Comparison of ENCODE assay signal across 9 cellular contexts in the genomic region with DNA sequence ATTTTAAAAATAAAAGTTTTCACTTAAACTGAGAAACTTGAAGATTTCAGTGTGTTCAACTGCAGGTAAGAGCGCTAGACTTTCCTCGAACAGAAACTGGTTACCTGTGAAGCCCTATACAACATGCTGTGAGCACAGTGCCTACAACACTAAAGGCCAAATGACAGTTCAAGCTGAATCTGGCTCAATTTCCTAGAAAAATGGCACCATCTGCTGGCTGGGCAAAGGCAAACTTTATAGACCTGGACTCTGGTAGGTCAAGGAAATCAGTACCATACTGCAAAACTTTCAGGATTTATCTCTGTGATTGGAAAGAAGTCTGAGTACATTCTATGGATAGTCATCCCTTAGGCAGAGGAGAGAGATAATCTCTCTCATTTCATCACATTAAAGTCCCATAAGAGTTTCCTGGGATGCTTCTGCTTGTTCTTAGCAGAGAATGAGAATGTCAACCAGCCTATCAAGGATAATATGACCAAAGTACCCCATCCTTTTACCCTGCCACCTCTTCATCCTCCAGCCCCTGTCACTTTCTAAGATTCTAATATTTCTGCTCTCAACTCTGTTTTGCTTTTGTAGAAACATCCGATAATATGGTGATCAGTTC.
DNase-seq lines count a peak whose midpoint lies in the region; ATAC-seq and TF ChIP-seq lines count a peak whose summit lies in the region.
"Had no signal": no experiment of that assay in that cellular context is flagged by ENCODE, and none has a peak within 500 bp of the region (broad histone marks: within the 10 kb centered on the region; RNA-seq: fewer than 3 reads in every experiment).

No MANE protein-coding gene starts in this region.

- H3K4me3 Mint-ChIP-seq in stimulated activated memory B cell treated with anti-CD40 and anti-IgM and Interleukin-4, amounts not matched to agents 10 μg/mL and 1 μg/mL and 100 μg/mL, for 72 hours, result no peak overlapping the region

- peaks cover 6% of the 10 kb centered on the region for H3K27me3 ChIP-seq in effector memory CD4-positive, alpha-beta T cell (replicated peaks; ENCODE audit: control insufficient read depth, insufficient read depth, low read length, poor library complexity, severe bottlenecking)
- H3K27me3 ChIP-seq: BLaER1 treated with 17β-estradiol and CSF1 and Interleukin-3, amounts not matched to agents 10 nM and 100 nM had no signal

- H3K4me3 ChIP-seq in fibroblast of mammary gland (ENCODE audit: control insufficient read depth, low read depth, low read length), result no peak overlapping the region
- no peak overlapping the region for H3K4me3 ChIP-seq in effector memory CD4-positive, alpha-beta T cell (ENCODE audit: insufficient read depth, low read depth, low read length, poor library complexity, severe bottlenecking)
- H3K4me3 ChIP-seq: BLaER1 treated with 17β-estradiol and CSF1 and Interleukin-3, amounts not matched to agents 10 nM and 100 nM had no signal

- peaks cover 8% of the 10 kb centered on the region for H3K27me3 Mint-ChIP-seq in stimulated activated memory B cell treated with anti-CD40 and anti-IgM and Interleukin-4, amounts not matched to agents 10 μg/mL and 1 μg/mL and 100 μg/mL, for 72 hours

- peak; percentile 62 for TF ChIP-seq RAD21 in Ishikawa (IDR thresholded peaks at IDR 0.05; ENCODE audit: low read depth)

- no peaks in the 10 kb centered on the region for H3K9me3 Mint-ChIP-seq in stimulated activated memory B cell treated with anti-CD40 and anti-IgM and Interleukin-4, amounts not matched to agents 10 μg/mL and 1 μg/mL and 100 μg/mL, for 72 hours

- no peaks in the 10 kb centered on the region for H3K36me3 ChIP-seq in effector memory CD4-positive, alpha-beta T cell (ENCODE audit: control insufficient read depth, insufficient read depth, low read length)
- H3K36me3 ChIP-seq: BLaER1 treated with 17β-estradiol and CSF1 and Interleukin-3, amounts not matched to agents 10 nM and 100 nM had no signal

- peak; percentile 36 for DNase-seq in NCI-H1436 (lab: John Stamatoyannopoulos, UW)
- no peak for DNase-seq in NCI-H1436 treated with DMSO at 0.1 percent for 48 hours (lab: John Stamatoyannopoulos, UW)
- DNase-seq in RPMI8226, result peak; percentile 40
- DNase-seq in fibroblast of mammary gland (ENCODE audit: low read depth), result peak; percentile 71
- peak; percentile 75 for DNase-seq in putamen (ENCODE audit: low spot score)
- no peak for DNase-seq in effector memory CD4-positive, alpha-beta T cell

- ATAC-seq in stimulated activated memory B cell treated with anti-CD40 and anti-IgM and Interleukin-4, amounts not matched to agents 10 μg/mL and 1 μg/mL and 100 μg/mL, for 72 hours, result no peak

- peak; percentile 78 for TF ChIP-seq CTCF in fibroblast of mammary gland (conservative IDR thresholded peaks at IDR 0.05; ENCODE audit: control insufficient read depth, insufficient read depth, low read depth, low read length)

- H3K4me1 ChIP-seq in effector memory CD4-positive, alpha-beta T cell (ENCODE audit: control insufficient read depth, insufficient read depth, low read length, poor library complexity, severe bottlenecking), result no peaks in the 10 kb centered on the region

- no peak for TF ChIP-seq EP300 in Ishikawa (IDR thresholded peaks at IDR 0.05; ENCODE audit: borderline replicate concordance)

- H3K36me3 Mint-ChIP-seq in stimulated activated memory B cell treated with anti-CD40 and anti-IgM and Interleukin-4, amounts not matched to agents 10 μg/mL and 1 μg/mL and 100 μg/mL, for 72 hours, result no peaks in the 10 kb centered on the region

- H3K27ac Mint-ChIP-seq in stimulated activated memory B cell treated with anti-CD40 and anti-IgM and Interleukin-4, amounts not matched to agents 10 μg/mL and 1 μg/mL and 100 μg/mL, for 72 hours, result no peak overlapping the region

- H3K27ac ChIP-seq in effector memory CD4-positive, alpha-beta T cell (ENCODE audit: insufficient read depth, low read length, poor library complexity, severe bottlenecking), result no peak overlapping the region
- H3K27ac ChIP-seq: BLaER1 treated with 17β-estradiol and CSF1 and Interleukin-3, amounts not matched to agents 10 nM and 100 nM had no signal

- no peaks in the 10 kb centered on the region for H3K9me3 ChIP-seq in effector memory CD4-positive, alpha-beta T cell (ENCODE audit: control insufficient read depth, low read length)

- H3K4me1 Mint-ChIP-seq in stimulated activated memory B cell treated with anti-CD40 and anti-IgM and Interleukin-4, amounts not matched to agents 10 μg/mL and 1 μg/mL and 100 μg/mL, for 72 hours, result no peaks in the 10 kb centered on the region

TF ChIP-seq in Ishikawa, 13 proteins besides CTCF, POLR2A, EP300 and RAD21:
- TF ChIP-seq, protein P1, sequence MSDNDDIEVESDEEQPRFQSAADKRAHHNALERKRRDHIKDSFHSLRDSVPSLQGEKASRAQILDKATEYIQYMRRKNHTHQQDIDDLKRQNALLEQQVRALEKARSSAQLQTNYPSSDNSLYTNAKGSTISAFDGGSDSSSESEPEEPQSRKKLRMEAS (IDR thresholded peaks at IDR 0.05), result no peak
- no peak for TF ChIP-seq ZBTB7A (IDR thresholded peaks at IDR 0.05; ENCODE audit: low read depth)
- no peak for TF ChIP-seq FOXM1 (IDR thresholded peaks at IDR 0.05; ENCODE audit: borderline replicate concordance, low read depth)
- TF ChIP-seq TAF1 (IDR thresholded peaks at IDR 0.05; ENCODE audit: low read depth), result no peak
- no peak for TF ChIP-seq CEBPB (IDR thresholded peaks at IDR 0.05)
- TF ChIP-seq, protein P2, sequence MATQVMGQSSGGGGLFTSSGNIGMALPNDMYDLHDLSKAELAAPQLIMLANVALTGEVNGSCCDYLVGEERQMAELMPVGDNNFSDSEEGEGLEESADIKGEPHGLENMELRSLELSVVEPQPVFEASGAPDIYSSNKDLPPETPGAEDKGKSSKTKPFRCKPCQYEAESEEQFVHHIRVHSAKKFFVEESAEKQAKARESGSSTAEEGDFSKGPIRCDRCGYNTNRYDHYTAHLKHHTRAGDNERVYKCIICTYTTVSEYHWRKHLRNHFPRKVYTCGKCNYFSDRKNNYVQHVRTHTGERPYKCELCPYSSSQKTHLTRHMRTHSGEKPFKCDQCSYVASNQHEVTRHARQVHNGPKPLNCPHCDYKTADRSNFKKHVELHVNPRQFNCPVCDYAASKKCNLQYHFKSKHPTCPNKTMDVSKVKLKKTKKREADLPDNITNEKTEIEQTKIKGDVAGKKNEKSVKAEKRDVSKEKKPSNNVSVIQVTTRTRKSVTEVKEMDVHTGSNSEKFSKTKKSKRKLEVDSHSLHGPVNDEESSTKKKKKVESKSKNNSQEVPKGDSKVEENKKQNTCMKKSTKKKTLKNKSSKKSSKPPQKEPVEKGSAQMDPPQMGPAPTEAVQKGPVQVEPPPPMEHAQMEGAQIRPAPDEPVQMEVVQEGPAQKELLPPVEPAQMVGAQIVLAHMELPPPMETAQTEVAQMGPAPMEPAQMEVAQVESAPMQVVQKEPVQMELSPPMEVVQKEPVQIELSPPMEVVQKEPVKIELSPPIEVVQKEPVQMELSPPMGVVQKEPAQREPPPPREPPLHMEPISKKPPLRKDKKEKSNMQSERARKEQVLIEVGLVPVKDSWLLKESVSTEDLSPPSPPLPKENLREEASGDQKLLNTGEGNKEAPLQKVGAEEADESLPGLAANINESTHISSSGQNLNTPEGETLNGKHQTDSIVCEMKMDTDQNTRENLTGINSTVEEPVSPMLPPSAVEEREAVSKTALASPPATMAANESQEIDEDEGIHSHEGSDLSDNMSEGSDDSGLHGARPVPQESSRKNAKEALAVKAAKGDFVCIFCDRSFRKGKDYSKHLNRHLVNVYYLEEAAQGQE (IDR thresholded peaks at IDR 0.05; ENCODE audit: low read depth), result no peak
- no peak for TF ChIP-seq YY1 (IDR thresholded peaks at IDR 0.05; ENCODE audit: low read depth)
- TF ChIP-seq CREB1 (IDR thresholded peaks at IDR 0.05; ENCODE audit: low read depth), result no peak
- no peak for TF ChIP-seq NFIC (IDR thresholded peaks at IDR 0.05)
- TF ChIP-seq, protein P3, sequence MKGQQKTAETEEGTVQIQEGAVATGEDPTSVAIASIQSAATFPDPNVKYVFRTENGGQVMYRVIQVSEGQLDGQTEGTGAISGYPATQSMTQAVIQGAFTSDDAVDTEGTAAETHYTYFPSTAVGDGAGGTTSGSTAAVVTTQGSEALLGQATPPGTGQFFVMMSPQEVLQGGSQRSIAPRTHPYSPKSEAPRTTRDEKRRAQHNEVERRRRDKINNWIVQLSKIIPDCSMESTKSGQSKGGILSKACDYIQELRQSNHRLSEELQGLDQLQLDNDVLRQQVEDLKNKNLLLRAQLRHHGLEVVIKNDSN (IDR thresholded peaks at IDR 0.05), result no peak
- TF ChIP-seq TEAD4 (IDR thresholded peaks at IDR 0.05), result no peak

Comparison
In these comparisons a context has a peak if more than half of its experiments do, and no peak if none do; other contexts are left out.
1. DNase-seq: peak in NCI-H1436 (single experiment), RPMI8226 (single experiment), fibroblast of mammary gland (single experiment) and putamen (single experiment); none in NCI-H1436 treated with DMSO at 0.1 percent for 48 hours (single experiment) and effector memory CD4-positive, alpha-beta T cell (0 of 3).